Comparison of ENCODE assay signal across 1 cellular context in genomic region chr3:44518782-44519156, GRCh38.
TF ChIP-seq lines count a peak whose summit lies in the region.

No MANE protein-coding gene starts in this region.

TF ChIP-seq in K562, 482 proteins besides CTCF, POLR2A, EP300 and RAD21 (continued from another document):
- TF ChIP-seq HINFP (tag; conservative IDR thresholded peaks at IDR 0.05; ENCODE audit: low read depth), result no peak
- TF ChIP-seq TCF7L2 (IDR thresholded peaks at IDR 0.05; ENCODE audit: low read depth, low read length), result no peak
